13 cellular contexts compared by ENCODE assay signal in genomic region chr11:123145661-123146060, GRCh38. TPM values are rescaled to one million over a fixed set of nuclear protein-coding genes. Genes with fewer than 3 reads are reported as not detected.
DNase-seq lines count a peak whose midpoint lies in the region; ATAC-seq and TF ChIP-seq lines count a peak whose summit lies in the region.
"Had no signal": no experiment of that assay in that cellular context is flagged by ENCODE, and none has a peak within 500 bp of the region (broad histone marks: within the 10 kb centered on the region; RNA-seq: fewer than 3 reads in every experiment).

No MANE protein-coding gene starts in this region.

- no peak overlapping the region for H2BK15ac ChIP-seq in neuronal stem cell (ENCODE audit: low read length)

- no CpG with 5 or more reads among the region's 9 CpGs for WGBS in neuronal stem cell (ENCODE audit: extremely low coverage in 2 of 2, insufficient read length in 2 of 2, insufficient replicate concordance in 1 of 2), 2 donors

- peak overlapping the region; percentile 44 for H3K27ac Mint-ChIP-seq in Calu3 (ENCODE audit: unreplicated experiment)
- H3K27ac Mint-ChIP-seq: B cell; natural killer cell; stimulated activated naive CD8-positive, alpha-beta T cell treated with anti-CD3 and anti-CD28 coated beads, Interleukin-15, Interleukin-2, amounts not matched to agents 100 ng/mL and 50 ng/mL, for 24 hours had no signal

- H4K91ac ChIP-seq in neuronal stem cell (ENCODE audit: low read depth, low read length, poor library complexity): no peak overlapping the region

- H3K14ac ChIP-seq in neuronal stem cell (ENCODE audit: low read length): no peak overlapping the region

- H3K4me2 ChIP-seq in neuronal stem cell (ENCODE audit: insufficient read depth, low read length, poor library complexity, severe bottlenecking): no peak overlapping the region

- no peak overlapping the region for H3K9ac ChIP-seq in neuronal stem cell (ENCODE audit: low read depth, low read length, poor library complexity)

- H2AFZ ChIP-seq in neuronal stem cell (ENCODE audit: low read length): no peak overlapping the region

- no peaks in the 10 kb centered on the region for H3K79me1 ChIP-seq in neuronal stem cell (ENCODE audit: low read depth, low read length)

- H3K27ac ChIP-seq in ascending aorta (peak overlapping the region; percentile 60 to 77), neuronal stem cell (replicated peaks; ENCODE audit: low read length) (no peak overlapping the region)

- H2BK12ac ChIP-seq in neuronal stem cell (ENCODE audit: low read length): no peak overlapping the region

- no TSS peak for BruUV-seq in Calu3 (replicated peaks; lab: Mats Ljungman, UMichigan)

- H3K23ac ChIP-seq in neuronal stem cell (ENCODE audit: low read depth, low read length, poor library complexity): no peak overlapping the region

- H4K8ac ChIP-seq in neuronal stem cell (ENCODE audit: low read depth, low read length): no peak overlapping the region

- H3K36me3 ChIP-seq in ascending aorta: no peaks in the 10 kb centered on the region
- H3K36me3 ChIP-seq in neuronal stem cell (replicated peaks in 1 of 2; ENCODE audit: control insufficient read depth in 2 of 2, insufficient read depth in 2 of 2, low read length in 2 of 2): no peaks in the 10 kb centered on the region

- H2BK120ac ChIP-seq in neuronal stem cell (ENCODE audit: low read depth, low read length): no peak overlapping the region

- intact Hi-C loops in Calu3 (cut with micrococcal nuclease; ENCODE audit: unreplicated experiment): no loop called here
- intact Hi-C loops in ascending aorta (cut with DNase I): no loop called here

- DNase-seq in Calu3: no peak
- DNase-seq in NCI-H1694 treated with DMSO at 0.1 percent for 48 hours (lab: John Stamatoyannopoulos, UW): peak; percentile 60
- no peak for DNase-seq in ascending aorta (ENCODE audit: low spot score in 2 of 2)
- no peak for DNase-seq in neuronal stem cell (ENCODE audit: low spot score)
- DNase-seq in EL: no peak
- DNase-seq in occipital lobe (lab: John Stamatoyannopoulos, UW): no peak
- DNase-seq: activated CD8-positive, alpha-beta memory T cell treated with anti-CD3 and anti-CD28 coated beads, Interleukin-2, amount 50 U/mL, for 4 hours; anterior cingulate cortex; natural killer cell had no signal

- H3K4me1 ChIP-seq in ascending aorta (peaks cover 0 to 9% of the 10 kb centered on the region in 2 donors), neuronal stem cell (ENCODE audit: control insufficient read depth in 2 of 2, insufficient read depth in 1 of 2, low read depth in 1 of 2, low read length in 2 of 2) (no peaks in the 10 kb centered on the region)

- H3K4ac ChIP-seq in neuronal stem cell (ENCODE audit: low read length): no peak overlapping the region

- no peak overlapping the region for H2AK5ac ChIP-seq in neuronal stem cell (ENCODE audit: low read depth, low read length)

- H3K4me3 ChIP-seq in ascending aorta: no peak overlapping the region
- H3K4me3 ChIP-seq in neuronal stem cell (ENCODE audit: low read length in 2 of 2): no peak overlapping the region

- no peak overlapping the region for H2BK5ac ChIP-seq in neuronal stem cell (ENCODE audit: low read length)

- no peaks in the 10 kb centered on the region for H3K9me3 Mint-ChIP-seq in Calu3 (ENCODE audit: low read depth, unreplicated experiment)
- H3K9me3 Mint-ChIP-seq: natural killer cell; stimulated activated naive CD8-positive, alpha-beta T cell treated with anti-CD3 and anti-CD28 coated beads, Interleukin-15, Interleukin-2, amounts not matched to agents 100 ng/mL and 50 ng/mL, for 24 hours had no signal

- peak overlapping the region; percentile 56 for H3K4me3 Mint-ChIP-seq in Calu3 (ENCODE audit: low read depth, unreplicated experiment)
- H3K4me3 Mint-ChIP-seq: B cell; natural killer cell; stimulated activated naive CD8-positive, alpha-beta T cell treated with anti-CD3 and anti-CD28 coated beads, Interleukin-15, Interleukin-2, amounts not matched to agents 100 ng/mL and 50 ng/mL, for 24 hours had no signal

- H3K4me1 Mint-ChIP-seq in Calu3 (ENCODE audit: low read depth, unreplicated experiment): peaks cover 13% of the 10 kb centered on the region
- H3K4me1 Mint-ChIP-seq: B cell had no signal

- H3K36me3 Mint-ChIP-seq in Calu3 (ENCODE audit: insufficient read depth, unreplicated experiment): peaks cover 5% of the 10 kb centered on the region
- H3K36me3 Mint-ChIP-seq: natural killer cell had no signal

- CTCF ChIA-PET in Calu3 (lab: Charles Lee): interaction anchor here (1.0 kb wide), 1 partner anchor 25 kb away, joined by 3 read pairs; no protein-coding TSS in a partner anchor

- H3K18ac ChIP-seq in neuronal stem cell (ENCODE audit: low read length): peak overlapping the region; percentile 32

- TF ChIP-seq CTCF in Calu3 (IDR thresholded peaks at IDR 0.05; ENCODE audit: unreplicated experiment): no peak
- no peak for TF ChIP-seq CTCF in ascending aorta (IDR thresholded peaks at IDR 0.05)

- no peak for ATAC-seq in GM19023 (IDR thresholded peaks at IDR 0.05; ENCODE audit: unreplicated experiment)
- no peak for ATAC-seq in GM21367 (IDR thresholded peaks at IDR 0.05; ENCODE audit: unreplicated experiment)
- ATAC-seq: natural killer cell had no signal

- no peaks in the 10 kb centered on the region for H3K27me3 Mint-ChIP-seq in Calu3 (ENCODE audit: unreplicated experiment)
- H3K27me3 Mint-ChIP-seq: stimulated activated naive CD8-positive, alpha-beta T cell treated with anti-CD3 and anti-CD28 coated beads, Interleukin-15, Interleukin-2, amounts not matched to agents 100 ng/mL and 50 ng/mL, for 24 hours had no signal

- no peaks in the 10 kb centered on the region for H3K9me3 ChIP-seq in ascending aorta
- H3K9me3 ChIP-seq in neuronal stem cell (replicated peaks in 1 of 2; ENCODE audit: control insufficient read depth in 2 of 2, insufficient read depth in 1 of 2, low read depth in 1 of 2, low read length in 2 of 2): peaks cover 0 to 2% of the 10 kb centered on the region in 2 donors

- H3K27me3 ChIP-seq in ascending aorta: no peaks in the 10 kb centered on the region
- peaks cover 0 to 4% (median 0%) of the 10 kb centered on the region in 3 experiments for H3K27me3 ChIP-seq in neuronal stem cell (ENCODE audit: control insufficient read depth in 3 of 3, insufficient read depth in 3 of 3, low read depth in 1 of 3, low read length in 3 of 3)

RNA-seq across cellular contexts. Expression of gene CLMP, which starts 49.4 kb away (rescaled TPM):
- not detected in 2 replicates for total RNA-seq in Calu3 (2022)
- 70.6 TPM for total RNA-seq in ascending aorta
- polyA plus RNA-seq in neuronal stem cell (2013, experiment 1 of 2): 3.4 TPM
- polyA plus RNA-seq in neuronal stem cell (2013, experiment 2 of 2): 3.4 TPM
- total RNA-seq in occipital lobe: 42.0 TPM
- total RNA-seq: B cell had no signal

Comparison
In these comparisons a context has a peak if more than half of its experiments do, and no peak if none do; other contexts are left out.
1. RNA of gene CLMP, which starts 49.4 kb away (total RNA-seq): 70.6 TPM in ascending aorta (single experiment) and 42.0 TPM in occipital lobe (single experiment); not detected in Calu3; every median in the first group is over 10 times any median in the second.